38 cellular contexts compared by ENCODE assay signal in genomic region chr1:193914871-193915270, GRCh38.
"Had no signal": no experiment of that assay in that cellular context is flagged by ENCODE, and none has a peak within 500 bp of the region (broad histone marks: within the 10 kb centered on the region; RNA-seq: fewer than 3 reads in every experiment).

No MANE protein-coding gene starts in this region.

- H3K9me3 Mint-ChIP-seq: activated B cell treated with CpG ODN at 0.5 μM for 24 hours; activated naive CD4-positive, alpha-beta T cell treated with anti-CD3 and anti-CD28 coated beads for 36 hours; activated naive CD4-positive, alpha-beta T cell treated with anti-CD3 and anti-CD28 coated beads, Interleukin-2, amount 50 U/mL, for 72 hours; activated naive CD8-positive, alpha-beta T cell treated with anti-CD3 and anti-CD28 coated beads for 36 hours; activated T-cell treated with anti-CD3 and anti-CD28 coated beads, Interleukin-2, amount 50 U/mL, for 4 hours; activated T-helper 17 cell treated with anti-CD3 and anti-CD28 coated beads, Interleukin-2, amount 50 U/mL, for 72 hours; central memory CD8-positive, alpha-beta T cell; T-helper 1 cell treated with Interleukin-12 subunit alpha and Interleukin-12 subunit beta and Interleukin-4 antibody, amounts not matched to agents 30 μg/mL and 1 μg/mL, for 36 hours; T-helper 2 cell treated with Interferon-gamma antibody and Interleukin-4, amounts not matched to agents 5 μg/mL and 100 μg/mL, for 36 hours had no signal

- H3K4me1 Mint-ChIP-seq: activated B cell treated with CpG ODN at 0.5 μM for 24 hours; activated CD4-positive, alpha-beta T cell treated with anti-CD3 and anti-CD28 coated beads, Interleukin-2, amount 10 ng/mL, durations not matched to agents 24 days and 14 days; activated naive CD8-positive, alpha-beta T cell treated with anti-CD3 and anti-CD28 coated beads for 36 hours; activated T-helper 17 cell treated with anti-CD3 and anti-CD28 coated beads, Interleukin-2, amount 50 U/mL, for 72 hours; central memory CD8-positive, alpha-beta T cell had no signal

- H3K4me3 ChIP-seq: adrenal gland, body of pancreas, breast epithelium, cardiac muscle cell had no signal

- H3K27me3 Mint-ChIP-seq: activated CD4-positive, alpha-beta memory T cell treated with anti-CD3 and anti-CD28 coated beads for 36 hours; activated CD4-positive, alpha-beta T cell treated with anti-CD3 and anti-CD28 coated beads, Interleukin-2, amount 10 ng/mL, durations not matched to agents 24 days and 14 days; activated CD8-positive, alpha-beta T cell treated with anti-CD3 and anti-CD28 coated beads for 36 hours; activated naive CD8-positive, alpha-beta T cell treated with anti-CD3 and anti-CD28 coated beads for 36 hours; activated T-helper 17 cell treated with anti-CD3 and anti-CD28 coated beads, Interleukin-2, amount 50 U/mL, for 72 hours; central memory CD8-positive, alpha-beta T cell had no signal

- H3K36me3 ChIP-seq: adrenal gland, brain microvascular endothelial cell, breast epithelium, cardiac muscle cell had no signal

- ATAC-seq: activated CD8-positive, alpha-beta T cell treated with anti-CD3 and anti-CD28 coated beads for 36 hours; activated naive CD4-positive, alpha-beta T cell treated with anti-CD3 and anti-CD28 coated beads, Interleukin-2, amount 50 U/mL, for 72 hours; activated T-cell treated with anti-CD3 and anti-CD28 coated beads, Interleukin-2, amount 50 U/mL, for 4 hours; activated T-cell treated with anti-CD3 and anti-CD28 coated beads, Interleukin-2, amount 50 U/mL, for 72 hours; activated T-helper 17 cell treated with anti-CD3 and anti-CD28 coated beads, Interleukin-2, amount 50 U/mL, for 72 hours; body of pancreas had no signal

- H3K4me3 Mint-ChIP-seq: activated B cell treated with CpG ODN at 0.5 μM for 24 hours; activated CD4-positive, alpha-beta memory T cell treated with anti-CD3 and anti-CD28 coated beads for 36 hours; activated CD4-positive, alpha-beta T cell treated with anti-CD3 and anti-CD28 coated beads, Interleukin-2, amount 10 ng/mL, durations not matched to agents 24 days and 14 days; activated CD8-positive, alpha-beta T cell treated with anti-CD3 and anti-CD28 coated beads for 36 hours; activated naive CD4-positive, alpha-beta T cell treated with anti-CD3 and anti-CD28 coated beads for 36 hours; activated naive CD8-positive, alpha-beta T cell treated with anti-CD3 and anti-CD28 coated beads for 36 hours; activated T-cell treated with anti-CD3 and anti-CD28 coated beads, Interleukin-2, amount 50 U/mL, for 4 hours; activated T-cell treated with anti-CD3 and anti-CD28 coated beads, Interleukin-2, amount 50 U/mL, for 72 hours; activated T-helper 1 cell treated with anti-CD3 and anti-CD28 coated beads, Interleukin-12 subunit alpha, Interleukin-12 subunit beta, Interleukin-2, Interleukin-4 antibody, amounts not matched to agents 30 ng/mL and 10 ng/mL and 1 ng/mL, durations not matched to agents 14 hours and 24 hours and 36 hours; activated T-helper 17 cell treated with anti-CD3 and anti-CD28 coated beads, Interleukin-2, amount 50 U/mL, for 72 hours; central memory CD8-positive, alpha-beta T cell; T-helper 1 cell treated with Interleukin-12 subunit alpha and Interleukin-12 subunit beta and Interleukin-4 antibody, amounts not matched to agents 30 μg/mL and 1 μg/mL, for 36 hours; T-helper 2 cell treated with Interferon-gamma antibody and Interleukin-4, amounts not matched to agents 5 μg/mL and 100 μg/mL, for 36 hours had no signal

- H3K4me1 ChIP-seq: adrenal gland, body of pancreas, breast epithelium had no signal

- H3K27me3 ChIP-seq: adrenal gland, body of pancreas, brain microvascular endothelial cell, breast epithelium, cardiac muscle cell had no signal

- FAIRE-seq: astrocyte, TTC549 had no signal

- H3K9me3 ChIP-seq: adrenal gland, body of pancreas, breast epithelium had no signal

- H3K27ac Mint-ChIP-seq: activated B cell treated with CpG ODN at 0.5 μM for 24 hours; activated CD4-positive, alpha-beta memory T cell treated with anti-CD3 and anti-CD28 coated beads for 36 hours; activated CD4-positive, alpha-beta T cell treated with anti-CD3 and anti-CD28 coated beads, Interleukin-2, amount 10 ng/mL, durations not matched to agents 24 days and 14 days; activated CD8-positive, alpha-beta T cell treated with anti-CD3 and anti-CD28 coated beads for 36 hours; activated naive CD4-positive, alpha-beta T cell treated with anti-CD3 and anti-CD28 coated beads for 36 hours; activated naive CD4-positive, alpha-beta T cell treated with anti-CD3 and anti-CD28 coated beads, Interleukin-2, amount 50 U/mL, for 72 hours; activated naive CD8-positive, alpha-beta T cell treated with anti-CD3 and anti-CD28 coated beads for 36 hours; activated T-cell treated with anti-CD3 and anti-CD28 coated beads, Interleukin-2, amount 50 U/mL, for 72 hours; activated T-helper 1 cell treated with anti-CD3 and anti-CD28 coated beads, Interleukin-12 subunit alpha, Interleukin-12 subunit beta, Interleukin-2, Interleukin-4 antibody, amounts not matched to agents 30 ng/mL and 10 ng/mL and 1 ng/mL, durations not matched to agents 14 hours and 24 hours and 36 hours; activated T-helper 17 cell treated with anti-CD3 and anti-CD28 coated beads, Interleukin-2, amount 50 U/mL, for 72 hours; T-helper 1 cell treated with Interleukin-12 subunit alpha and Interleukin-12 subunit beta and Interleukin-4 antibody, amounts not matched to agents 30 μg/mL and 1 μg/mL, for 36 hours; T-helper 2 cell treated with Interferon-gamma antibody and Interleukin-4, amounts not matched to agents 5 μg/mL and 100 μg/mL, for 36 hours had no signal

- DNase-seq: activated B cell treated with CpG ODN at 0.5 μM for 24 hours; activated CD4-positive, alpha-beta memory T cell treated with anti-CD3 and anti-CD28 coated beads for 36 hours; activated CD4-positive, alpha-beta T cell treated with anti-CD3 and anti-CD28 coated beads for 4 hours; activated CD4-positive, alpha-beta T cell treated with anti-CD3 and anti-CD28 coated beads, Interleukin-2, amount 10 ng/mL, durations not matched to agents 24 days and 14 days; activated CD4-positive, alpha-beta T cell treated with anti-CD3 and anti-CD28 coated beads, Interleukin-2, amount 50 U/mL, for 1 hour; activated CD4-positive, alpha-beta T cell treated with anti-CD3 and anti-CD28 coated beads, Interleukin-2, amount 50 U/mL, for 4 hours; activated CD4-positive, CD25-positive, alpha-beta regulatory T cell treated with anti-CD3 and anti-CD28 coated beads, Interleukin-2, amount 50 U/mL, for 72 hours; activated CD8-positive, alpha-beta memory T cell treated with anti-CD3 and anti-CD28 coated beads, Interleukin-2, amount 50 U/mL, for 4 hours; activated CD8-positive, alpha-beta T cell treated with anti-CD3 and anti-CD28 coated beads for 36 hours; activated effector memory CD4-positive, alpha-beta T cell treated with anti-CD3 and anti-CD28 coated beads, Interleukin-2, amount 50 U/mL, for 16 hours; activated gamma-delta T cell treated with Interleukin-2 at 50 U/mL for 16 hours; activated naive CD4-positive, alpha-beta T cell; activated naive CD4-positive, alpha-beta T cell treated with anti-CD3 and anti-CD28 coated beads for 36 hours; activated naive CD4-positive, alpha-beta T cell treated with anti-CD3 and anti-CD28 coated beads, Interleukin-2, amount 50 U/mL, for 16 hours; activated naive CD8-positive, alpha-beta T cell treated with anti-CD3 and anti-CD28 coated beads for 36 hours; activated T-cell treated with anti-CD3 and anti-CD28 coated beads for 4 hours; activated T-cell treated with anti-CD3 and anti-CD28 coated beads, Interleukin-2, amount 50 U/mL, for 1 hour; activated T-cell treated with anti-CD3 and anti-CD28 coated beads, Interleukin-2, amount 50 U/mL, for 4 hours; activated T-cell treated with anti-CD3 and anti-CD28 coated beads, Interleukin-2, amount 50 U/mL, for 72 hours; adrenal gland; amniotic stem cell; aorta; body of pancreas; brain microvascular endothelial cell; caudate nucleus; T-helper 1 cell; T-helper 2 cell; T-helper 9 cell had no signal

- H3K36me3 Mint-ChIP-seq: activated naive CD4-positive, alpha-beta T cell treated with anti-CD3 and anti-CD28 coated beads, Interleukin-2, amount 50 U/mL, for 72 hours had no signal
